ENCODE assay signal across 8 cellular contexts in genomic region chr2:11129598-11130449, GRCh38. TPM values are rescaled to one million over a fixed set of nuclear protein-coding genes. Genes with fewer than 3 reads are reported as not detected.
DNase-seq lines count a peak whose midpoint lies in the region; ATAC-seq, FAIRE-seq and TF ChIP-seq lines count a peak whose summit lies in the region.

No MANE protein-coding gene starts in this region.

- no peaks in the 10 kb centered on the region for H3K9me3 ChIP-seq in DND-41 (ENCODE audit: insufficient read depth, low read length, severe bottlenecking)
- H3K9me3 ChIP-seq in H9 (ENCODE audit: control insufficient read depth, low read depth, low read length) = no peaks in the 10 kb centered on the region
- H3K9me3 ChIP-seq in H1 (ENCODE audit: insufficient read depth in 2 of 2, low read depth in 1 of 2, low read length in 1 of 2) = no peaks in the 10 kb centered on the region

- H3K4me3 Mint-ChIP-seq in H9 = peak overlapping the region; percentile 59 to 69
- H3K4me3 Mint-ChIP-seq in activated CD4-positive, alpha-beta memory T cell treated with anti-CD3 and anti-CD28 coated beads for 36 hours = peak overlapping the region; percentile 62
- H3K4me3 Mint-ChIP-seq in natural killer cell treated with Interleukin-12 subunit alpha and Interleukin-12 subunit beta and Interleukin-15 and Interleukin-18, amount 100 ng/mL, for 72 hours = peak overlapping the region; percentile 55

- CTCF ChIA-PET in activated CD4-positive, alpha-beta memory T cell treated with anti-CD3 and anti-CD28 coated beads for 36 hours (lab: Charles Lee) = interaction anchor here (0.8 to 7.2 kb wide), 11 partner anchors 20 to 454 kb away, joined by 3 to 108 read pairs (median 4); no protein-coding TSS in a partner anchor
- CTCF ChIA-PET in H1 (lab: Charles Lee; ENCODE audit: partially characterized antibody) = interaction anchor here (0.7 to 7.8 kb wide), 25 partner anchors 10 to 454 kb away, joined by 3 to 111 read pairs (median 4); partner anchors contain the start of gene SLC66A3

- H2BK15ac ChIP-seq in H9 (ENCODE audit: low read depth, low read length) (no peak overlapping the region), H1 (ENCODE audit: low read length) (peak overlapping the region; percentile 61; the same call in 1 of the 2 replicates)

- peaks cover 3% of the 10 kb centered on the region for H3K27me3 ChIP-seq in DND-41 (ENCODE audit: insufficient read depth, low read length, poor library complexity)
- no peaks in the 10 kb centered on the region for H3K27me3 ChIP-seq in H9 (ENCODE audit: insufficient read depth, low read length)
- H3K27me3 ChIP-seq in H1 (replicated peaks in 1 of 4; ENCODE audit: control insufficient read depth in 3 of 4, extremely low read depth in 1 of 4, insufficient read depth in 3 of 4, low read length in 3 of 4) = no peaks in the 10 kb centered on the region; a peak in 2 of 7 replicates

- no peak overlapping the region for H2BK120ac ChIP-seq in H9 (ENCODE audit: low read depth, low read length, poor library complexity, severe bottlenecking)
- peak overlapping the region; percentile 55 for H2BK120ac ChIP-seq in H1 (replicated peaks; ENCODE audit: low read depth, low read length)

- peak overlapping the region; percentile 80 for H2AFZ ChIP-seq in DND-41 (ENCODE audit: low read depth, low read length)
- peak overlapping the region; percentile 34 for H2AFZ ChIP-seq in H9 (ENCODE audit: low read length)
- peak overlapping the region; percentile 96 for H2AFZ ChIP-seq in H1 (ENCODE audit: low read length)

- H3K27me3 Mint-ChIP-seq in H9 (ENCODE audit: low read depth) = peaks cover 3% of the 10 kb centered on the region
- H3K27me3 Mint-ChIP-seq in activated CD4-positive, alpha-beta memory T cell treated with anti-CD3 and anti-CD28 coated beads for 36 hours = no peaks in the 10 kb centered on the region
- no peaks in the 10 kb centered on the region for H3K27me3 Mint-ChIP-seq in natural killer cell treated with Interleukin-12 subunit alpha and Interleukin-12 subunit beta and Interleukin-15 and Interleukin-18, amount 100 ng/mL, for 72 hours

- H3K4ac ChIP-seq in H9 (ENCODE audit: low read depth, low read length) (no peak overlapping the region), H1 (replicated peaks; ENCODE audit: insufficient read length, low read depth, low read length) (peak overlapping the region; percentile 21)

- H3K18ac ChIP-seq in H9 (ENCODE audit: insufficient read length, low read depth, low read length) = peak overlapping the region; percentile 52
- peak overlapping the region; percentile 78 for H3K18ac ChIP-seq in H1 (ENCODE audit: extremely low read depth, low read length)

- H4K5ac ChIP-seq in H9 (ENCODE audit: insufficient read length, low read depth, low read length) (no peak overlapping the region), H1 (ENCODE audit: insufficient read length, low read depth, low read length) (peak overlapping the region; percentile 31)

- peak; percentile 74 to 80 for TF ChIP-seq RAD21 in H1 (IDR thresholded peaks at IDR 0.05 in 1 of 2, conservative IDR thresholded peaks at IDR 0.05 in 1 of 2; ENCODE audit: low read depth in 2 of 2, low read length in 2 of 2)

- POLR2A ChIA-PET in activated CD4-positive, alpha-beta memory T cell treated with anti-CD3 and anti-CD28 coated beads for 36 hours (lab: Charles Lee) = interaction anchor here (0.5 kb wide), 1 partner anchor 129 kb away, joined by 5 read pairs; no protein-coding TSS in a partner anchor
- POLR2A ChIA-PET in H1 (lab: Charles Lee; ENCODE audit: partially characterized antibody) = interaction anchor here (1.2 kb wide), 1 partner anchor 298 kb away, joined by 6 read pairs; no protein-coding TSS in a partner anchor

- H3K4me1 ChIP-seq in DND-41 (ENCODE audit: insufficient read depth, low read length) = peaks cover 39% of the 10 kb centered on the region
- no peaks in the 10 kb centered on the region; the same call in 1 of the 2 replicates for H3K4me1 ChIP-seq in H9 (ENCODE audit: insufficient read depth, low read length)
- peaks cover 3 to 11% (median 6%) of the 10 kb centered on the region in 4 experiments for H3K4me1 ChIP-seq in H1 (replicated peaks in 1 of 4; ENCODE audit: control insufficient read depth in 3 of 4, insufficient read depth in 4 of 4, low read length in 3 of 4)

- peak overlapping the region; percentile 95 for H3K4me2 ChIP-seq in DND-41 (ENCODE audit: insufficient read depth, low read length)
- peak overlapping the region; percentile 73 for H3K4me2 ChIP-seq in H9 (ENCODE audit: insufficient read depth, insufficient read length, low read length)
- peak overlapping the region; percentile 35 to 74 for H3K4me2 ChIP-seq in H1 (ENCODE audit: insufficient read depth in 1 of 2, low read depth in 2 of 2, low read length in 2 of 2)

- 0 out of 2 replicates have a peak overlapping the region, but pooled peaks have one; percentile 50 for H3K14ac ChIP-seq in H9 (ENCODE audit: insufficient read depth, low read length)
- H3K14ac ChIP-seq in H1 (ENCODE audit: insufficient read length) = no peak overlapping the region

- H3K9me3 Mint-ChIP-seq in H9 = no peaks in the 10 kb centered on the region
- H3K9me3 Mint-ChIP-seq in activated CD4-positive, alpha-beta memory T cell treated with anti-CD3 and anti-CD28 coated beads for 36 hours = no peaks in the 10 kb centered on the region
- no peaks in the 10 kb centered on the region for H3K9me3 Mint-ChIP-seq in natural killer cell treated with Interleukin-12 subunit alpha and Interleukin-12 subunit beta and Interleukin-15 and Interleukin-18, amount 100 ng/mL, for 72 hours

- no CpG with 5 or more reads among the region's 46 CpGs for WGBS in H9 (ENCODE audit: extremely low coverage, insufficient read length, low lambda C conversion rate)
- 13% methylated on average over 25 of the region's 46 CpGs; no CpG with 5 or more reads in 1 of the 2 experiments for WGBS in H1 (ENCODE audit: extremely low coverage in 1 of 2, insufficient coverage in 1 of 2, insufficient read length in 1 of 2, insufficient replicate concordance in 2 of 2, low coverage in 1 of 2, low lambda C conversion rate in 2 of 2, missing lambda C conversion rate in 1 of 2), 2 experiments

- ATAC-seq in DND-41 (ENCODE audit: insufficient read depth, low read depth) = peak; percentile 90
- ATAC-seq in natural killer cell treated with Interleukin-12 subunit alpha and Interleukin-12 subunit beta and Interleukin-15 and Interleukin-18, amount 100 ng/mL, for 72 hours = peak; percentile 73 to 76

- H3K79me2 ChIP-seq in DND-41 (ENCODE audit: insufficient read depth, low read length) = no peaks in the 10 kb centered on the region
- H3K79me2 ChIP-seq in H9 (ENCODE audit: insufficient read depth, low read length) = no peaks in the 10 kb centered on the region
- no peaks in the 10 kb centered on the region for H3K79me2 ChIP-seq in H1 (ENCODE audit: control insufficient read depth in 1 of 2, insufficient read depth in 2 of 2, low read length in 2 of 2)

- H2AK5ac ChIP-seq in H9 (ENCODE audit: insufficient read length, low read length) (no peak overlapping the region), H1 (ENCODE audit: low read depth, low read length) (no peak overlapping the region)

- no peak overlapping the region for H2BK20ac ChIP-seq in H9 (ENCODE audit: low read depth, low read length, poor library complexity, severe bottlenecking)
- peak overlapping the region; percentile 98 for H2BK20ac ChIP-seq in H1 (ENCODE audit: low read length)

- H2BK5ac ChIP-seq in H9 (ENCODE audit: insufficient read length, low read length) = no peak overlapping the region
- H2BK5ac ChIP-seq in H1 (ENCODE audit: low read depth, low read length) = peak overlapping the region; percentile 67; the same call in 1 of the 2 replicates

- peak; percentile 93 for DNase-seq in DND-41
- peak; percentile 95 for DNase-seq in H9
- DNase-seq in NCI-H187 (lab: John Stamatoyannopoulos, UW) = peak; percentile 88 to 90
- peak; percentile 88 for DNase-seq in activated CD4-positive, alpha-beta memory T cell treated with anti-CD3 and anti-CD28 coated beads for 36 hours
- peak; percentile 76 to 97 for DNase-seq in H1 (ENCODE audit: low read depth in 1 of 2, low spot score in 2 of 2)
- peak; percentile 77 for DNase-seq in natural killer cell treated with Interleukin-12 subunit alpha and Interleukin-12 subunit beta and Interleukin-15 and Interleukin-18, amount 100 ng/mL, for 72 hours (ENCODE audit: low spot score)
- DNase-seq in stimulated activated naive CD4-positive, alpha-beta T cell (lab: John Stamatoyannopoulos, UW) = peak; percentile 74 to 91 (median 84)
- DNase-seq in midbrain (lab: John Stamatoyannopoulos, UW) = no peak

- H3K36me3 ChIP-seq in DND-41 (ENCODE audit: insufficient read depth, low read length) (no peaks in the 10 kb centered on the region), H1 (ENCODE audit: control insufficient read depth in 2 of 4, insufficient read depth in 4 of 4, low read length in 3 of 4) (no peaks in the 10 kb centered on the region)

- H3K79me1 ChIP-seq in H9 (ENCODE audit: insufficient read depth, low read depth, low read length, poor library complexity, severe bottlenecking) = no peaks in the 10 kb centered on the region
- no peaks in the 10 kb centered on the region for H3K79me1 ChIP-seq in H1 (ENCODE audit: low read depth, low read length)

- no peak overlapping the region for H3K23ac ChIP-seq in H9 (ENCODE audit: insufficient read length, low read depth, low read length)
- H3K23ac ChIP-seq in H1 (ENCODE audit: insufficient read length) = no peak overlapping the region

- no peak overlapping the region for H3T11ph ChIP-seq in H9 (ENCODE audit: low read length)

- H4K20me1 ChIP-seq in DND-41 (ENCODE audit: insufficient read depth, low read length) (no peaks in the 10 kb centered on the region), H9 (ENCODE audit: control insufficient read depth, insufficient read depth, insufficient read length) (no peaks in the 10 kb centered on the region), H1 (replicated peaks in 1 of 2; ENCODE audit: control insufficient read depth in 1 of 2, insufficient read depth in 2 of 2, low read length in 2 of 2) (no peaks in the 10 kb centered on the region)

- TF ChIP-seq POLR2A in H1 (IDR thresholded peaks at IDR 0.05; ENCODE audit: control extremely low read depth in 1 of 2, low read depth in 2 of 2, low read length in 2 of 2) = no peak

- TF ChIP-seq CTCF in DND-41 (IDR thresholded peaks at IDR 0.05; ENCODE audit: borderline replicate concordance, extremely low read depth, low read length, poor library complexity, severe bottlenecking) (peak; percentile 78), H9 (conservative IDR thresholded peaks at IDR 0.05) (peak; percentile 68), H1 (IDR thresholded peaks at IDR 0.05; ENCODE audit: control extremely low read depth in 1 of 3, insufficient read depth in 1 of 3, low read depth in 1 of 3, low read length in 3 of 3) (peak; percentile 58 to 72 (median 67))

- intact Hi-C loops in activated CD4-positive, alpha-beta memory T cell treated with anti-CD3 and anti-CD28 coated beads for 36 hours (cut with micrococcal nuclease) = loop anchor here (1.0 to 10.0 kb wide), 4 partner anchors 285 to 347 kb away; partner anchors contain the start of gene PDIA6

- H4K91ac ChIP-seq in H9 (ENCODE audit: insufficient read length, low read depth, low read length) (no peak overlapping the region), H1 (replicated peaks; ENCODE audit: insufficient read length, low read length) (peak overlapping the region; percentile 29)

- no peak overlapping the region for H4K8ac ChIP-seq in H9 (replicated peaks; ENCODE audit: insufficient read length, low read depth, low read length)
- no peak overlapping the region; the same call in 1 of the 2 replicates for H4K8ac ChIP-seq in H1 (ENCODE audit: extremely low read depth, insufficient read depth, low read length)

- H3K4me1 Mint-ChIP-seq in H9 = peaks cover 17 to 21% of the 10 kb centered on the region in 2 experiments
- H3K4me1 Mint-ChIP-seq in activated CD4-positive, alpha-beta memory T cell treated with anti-CD3 and anti-CD28 coated beads for 36 hours (ENCODE audit: low read depth) = peaks cover 28% of the 10 kb centered on the region
- H3K4me1 Mint-ChIP-seq in natural killer cell treated with Interleukin-12 subunit alpha and Interleukin-12 subunit beta and Interleukin-15 and Interleukin-18, amount 100 ng/mL, for 72 hours (ENCODE audit: low read depth in 2 of 2) = peaks cover 8 to 10% of the 10 kb centered on the region in 2 donors

- H3K23me2 ChIP-seq in H9 (ENCODE audit: insufficient read length, low read depth, low read length, poor library complexity, severe bottlenecking) (peaks cover 11% of the 10 kb centered on the region), H1 (ENCODE audit: low read depth, low read length) (peaks cover 6% of the 10 kb centered on the region; the same call in 1 of the 2 replicates)

- H3K36me3 Mint-ChIP-seq in H9 (ENCODE audit: insufficient read depth in 1 of 3, low read depth in 3 of 3) = no peaks in the 10 kb centered on the region; a peak in 1 of 7 replicates
- H3K36me3 Mint-ChIP-seq in activated CD4-positive, alpha-beta memory T cell treated with anti-CD3 and anti-CD28 coated beads for 36 hours = no peaks in the 10 kb centered on the region
- no peaks in the 10 kb centered on the region for H3K36me3 Mint-ChIP-seq in natural killer cell treated with Interleukin-12 subunit alpha and Interleukin-12 subunit beta and Interleukin-15 and Interleukin-18, amount 100 ng/mL, for 72 hours

- FAIRE-seq in H1 (lab: Jason Lieb, UNC) = no peak

- no peak overlapping the region for H2BK12ac ChIP-seq in H9 (ENCODE audit: insufficient read length, low read depth, low read length)
- 0 out of 2 replicates have a peak overlapping the region, but pooled peaks have one; percentile 60 for H2BK12ac ChIP-seq in H1 (ENCODE audit: low read depth, low read length)

- H3K27ac ChIP-seq in DND-41 (ENCODE audit: low read length) (peak overlapping the region; percentile 57; the same call in 1 of the 2 replicates), H9 (ENCODE audit: insufficient read length, low read depth, low read length) (no peak overlapping the region), H1 (ENCODE audit: low read depth, low read length) (no peak overlapping the region)

- peak in 1 of 2 experiments; percentile 54; a peak in 1 of 3 replicates for TF ChIP-seq EP300 in H1 (IDR thresholded peaks at IDR 0.05; ENCODE audit: borderline replicate concordance in 1 of 2, low read depth in 2 of 2, low read length in 2 of 2)

- H3K4me3 ChIP-seq in DND-41 (ENCODE audit: low read depth in 1 of 2, low read length in 2 of 2) (peak overlapping the region; percentile 11 to 60; a peak in 3 of 4 replicates), H1 (ENCODE audit: extremely low read depth in 1 of 4, insufficient read depth in 2 of 4, low read depth in 3 of 4, low read length in 4 of 4) (peak overlapping the region; percentile 32 to 56 (median 46); a peak in 7 of 8 replicates)

- peak overlapping the region in 1 of 3 experiments; percentile 82; a peak in 1 of 7 replicates for H3K27ac Mint-ChIP-seq in H9
- peak overlapping the region; percentile 33 for H3K27ac Mint-ChIP-seq in activated CD4-positive, alpha-beta memory T cell treated with anti-CD3 and anti-CD28 coated beads for 36 hours
- no peak overlapping the region for H3K27ac Mint-ChIP-seq in natural killer cell treated with Interleukin-12 subunit alpha and Interleukin-12 subunit beta and Interleukin-15 and Interleukin-18, amount 100 ng/mL, for 72 hours

- H3K56ac ChIP-seq in H9 (ENCODE audit: insufficient read length, low read depth, low read length) (no peak overlapping the region), H1 (replicated peaks; ENCODE audit: insufficient read length, low read depth, low read length) (peak overlapping the region; percentile 52)

- H3K9ac ChIP-seq in DND-41 (ENCODE audit: low read depth, low read length) (peak overlapping the region; percentile 49), H9 (ENCODE audit: extremely low read depth, insufficient read length, low read length) (no peak overlapping the region), H1 (replicated peaks in 1 of 4; ENCODE audit: extremely low read depth in 1 of 4, low read depth in 3 of 4, low read length in 3 of 4) (peak overlapping the region in 1 of 4 experiments; percentile 29; a peak in 1 of 7 replicates)

RNA-seq across cellular contexts. Expression of gene SLC66A3, which starts 25.4 kb away (rescaled TPM):
- 13.3 and 14.5 TPM in 2 replicates for total RNA-seq in H9 (2021)
- total RNA-seq in activated CD4-positive, alpha-beta memory T cell treated with anti-CD3 and anti-CD28 coated beads for 36 hours = 10 to 100 TPM; 14.4 to 15.9 TPM
- 6.1 and 8.7 TPM in 2 replicates for total RNA-seq in H1 (2021; fragmentation: NEBNext Ultra II Directional; extraction: Animal tissue kit (Norgen Biotek cat#: 25700))
- polyA plus RNA-seq in H1 (2011; rRNA removed) = 27.8 and 31.1 TPM in 2 replicates
- 21.8 TPM for polyA plus RNA-seq in H1 (2011; cell fraction: cytosol; rRNA removed)
- 24.2 TPM for polyA plus RNA-seq in H1 (2011; cell fraction: nucleus; rRNA removed)
- 10.1 to 16.7 TPM (median 11.9 TPM) in 4 replicates for polyA plus RNA-seq in H1 (2012, experiment 1 of 2)
- polyA plus RNA-seq in H1 (2012, experiment 2 of 2) = 3.1 TPM
- polyA plus RNA-seq in H1 (2013, experiment 1 of 2) = 19.6 TPM
- 23.9 TPM for polyA plus RNA-seq in H1 (2013, experiment 2 of 2)
- 22.9 and 30.0 TPM in 2 replicates for polyA minus RNA-seq in H1 (2011; rRNA and poly(A)+ RNA removed)
- polyA minus RNA-seq in H1 (2011; cell fraction: cytosol; rRNA and poly(A)+ RNA removed) = 10.8 TPM
- polyA minus RNA-seq in H1 (2011; cell fraction: nucleus; rRNA and poly(A)+ RNA removed) = 10.7 TPM
- total RNA-seq in natural killer cell treated with Interleukin-12 subunit alpha and Interleukin-12 subunit beta and Interleukin-15 and Interleukin-18, amount 100 ng/mL, for 72 hours = 10 to 100 TPM in 1 of 2 donors, 1 to 10 TPM in 1; 8.2 to 13.0 TPM

Comparison
In these comparisons a context has a peak if more than half of its experiments do, and no peak if none do; other contexts are left out.
1. H2AFZ ChIP-seq: peak in every context shown above with its lines; median percentile 96 in H1; 80 in DND-41; 34 in H9.